ENCODE assay signal across 8 cellular contexts in genomic region chr3:28915711-28916481, GRCh38.
DNase-seq lines count a peak whose midpoint lies in the region; ATAC-seq and FAIRE-seq lines count a peak whose summit lies in the region.

No MANE protein-coding gene starts in this region.

- intact Hi-C loops in sciatic nerve (cut with DNase I), result no loop called here

- DNase-seq in SHP77 (lab: John Stamatoyannopoulos, UW) (peak; percentile 3 to 7), SHP77 treated with DMSO at 0.1 percent for 48 hours (lab: John Stamatoyannopoulos, UW) (no peak), RCC 7860 (ENCODE audit: low spot score) (peak; percentile 56), fibroblast of the conjunctiva (ENCODE audit: low read depth) (peak; percentile 22), sciatic nerve (ENCODE audit: low spot score) (no peak), SIG-M5 (lab: John Stamatoyannopoulos, UW) (no peak)
- no peak for DNase-seq in activated CD8-positive, alpha-beta memory T cell treated with anti-CD3 and anti-CD28 coated beads, Interleukin-2, amount 50 U/mL, for 4 hours

- ATAC-seq in sciatic nerve, result peak; percentile 55
- ATAC-seq in HG03432 (IDR thresholded peaks at IDR 0.05; ENCODE audit: unreplicated experiment), result no peak

- FAIRE-seq in RCC 7860 (lab: Jason Lieb, UNC), result no peak

Comparison
In these comparisons a context has a peak if more than half of its experiments do, and no peak if none do; other contexts are left out.
1. DNase-seq: peak in SHP77 (2 of 2), RCC 7860 (single experiment) and fibroblast of the conjunctiva (single experiment); none in SHP77 treated with DMSO at 0.1 percent for 48 hours (single experiment), sciatic nerve (single experiment), activated CD8-positive, alpha-beta memory T cell treated with anti-CD3 and anti-CD28 coated beads, Interleukin-2, amount 50 U/mL, for 4 hours (single experiment) and SIG-M5 (single experiment).